In the genomic region with DNA sequence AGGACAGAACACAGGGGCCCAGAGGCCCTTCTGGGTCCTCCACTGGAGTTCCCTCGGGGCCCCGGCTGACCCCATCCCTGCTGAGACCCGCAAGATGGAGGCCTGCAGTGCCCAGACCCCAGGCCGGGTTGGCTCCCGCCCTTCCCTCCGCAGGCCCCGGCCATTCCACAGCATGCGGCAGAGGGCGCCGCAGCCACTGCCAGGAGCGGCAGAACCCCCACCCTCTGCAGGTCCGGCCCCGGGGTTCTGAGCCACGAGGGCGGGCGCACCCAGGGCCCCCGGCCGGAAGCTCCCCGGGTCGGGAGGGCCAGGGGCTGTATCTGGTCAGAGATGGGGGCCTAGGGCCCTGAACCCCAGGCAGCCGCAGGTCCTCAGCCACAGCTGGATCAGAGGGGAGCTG, we compare ENCODE assay signal across 8 cellular contexts. TPM values are rescaled to one million over a fixed set of nuclear protein-coding genes. Genes with fewer than 3 reads are reported as not detected.
DNase-seq lines count a peak whose midpoint lies in the region; ATAC-seq lines count a peak whose summit lies in the region.

No MANE protein-coding gene starts in this region.

- peak; percentile 46 for ATAC-seq in Right ventricle myocardium superior (ENCODE audit: poor library complexity)
- ATAC-seq in Right ventricle myocardium inferior: no peak
- ATAC-seq in left cardiac atrium: peak; percentile 29 to 53
- peak; percentile 67 for ATAC-seq in stimulated activated naive CD8-positive, alpha-beta T cell treated with anti-CD3 and anti-CD28 coated beads, Interleukin-15, Interleukin-2, amounts not matched to agents 100 U/mL and 50 U/mL, for 24 hours
- no peak for ATAC-seq in GM18907 (IDR thresholded peaks at IDR 0.05; ENCODE audit: unreplicated experiment)

- no peak for DNase-seq in Right ventricle myocardium superior
- no peak for DNase-seq in Right ventricle myocardium inferior (ENCODE audit: missing footprints)
- peak; percentile 81 for DNase-seq in activated CD8-positive, alpha-beta memory T cell treated with anti-CD3 and anti-CD28 coated beads for 24 hours
- no peak for DNase-seq in left cardiac atrium
- peak; percentile 75 for DNase-seq in stimulated activated naive CD8-positive, alpha-beta T cell treated with anti-CD3 and anti-CD28 coated beads, Interleukin-15, Interleukin-2, amounts not matched to agents 100 U/mL and 50 U/mL, for 24 hours
- no peak for DNase-seq in DMS153 treated with DMSO at 0.1 percent for 48 hours (lab: John Stamatoyannopoulos, UW; ENCODE audit: unreplicated experiment)
- DNase-seq in effector CD4-positive, alpha-beta T cell: no peak

- intact Hi-C loops in Right ventricle myocardium superior (cut with DNase I) (no loop called here), Right ventricle myocardium inferior (cut with DNase I) (loop anchor here (5.0 to 10.0 kb wide), 2 partner anchors 44 to 276 kb away; partner anchors contain the start of gene MAPK8IP3), left cardiac atrium (cut with DNase I) (no loop called here)

RNA-seq across cellular contexts. Expression of gene PERCC1, which starts 2.4 kb away (rescaled TPM):
- total RNA-seq in Right ventricle myocardium superior: 0.32 TPM
- total RNA-seq in Right ventricle myocardium inferior: 0.35 TPM
- not detected for total RNA-seq in left cardiac atrium

RNA-seq across cellular contexts. Expression of gene UQCC4, which starts 8.0 kb away (rescaled TPM):
- total RNA-seq in Right ventricle myocardium superior (14.7 TPM), Right ventricle myocardium inferior (11.3 TPM), left cardiac atrium (10 to 100 TPM; 10.0 to 13.0 TPM)

RNA-seq across cellular contexts. Expression of gene UNKL, which starts 14.0 kb away (rescaled TPM):
- 13.6 TPM for total RNA-seq in Right ventricle myocardium superior
- total RNA-seq in Right ventricle myocardium inferior: 11.3 TPM
- total RNA-seq in left cardiac atrium: 10 to 100 TPM in 1 of 2 donors, 1 to 10 TPM in 1; 6.4 to 13.6 TPM

RNA-seq across cellular contexts. Expression of gene CCDC154, which starts 15.8 kb away (rescaled TPM):
- total RNA-seq in Right ventricle myocardium superior: 0.81 TPM
- 1.7 TPM for total RNA-seq in Right ventricle myocardium inferior
- total RNA-seq in left cardiac atrium: 1 to 10 TPM in 1 of 2 donors, under 1 TPM in 1; 0.68 to 1.1 TPM

RNA-seq across cellular contexts. Expression of gene CLCN7, which starts 46.3 kb away (rescaled TPM):
- total RNA-seq in Right ventricle myocardium superior (45.0 TPM), Right ventricle myocardium inferior (49.5 TPM), left cardiac atrium (10 to 100 TPM; 43.0 to 49.7 TPM)

Comparison
In these comparisons a context has a peak if more than half of its experiments do, and no peak if none do; other contexts are left out.
1. ATAC-seq: peak in Right ventricle myocardium superior (single experiment), left cardiac atrium (2 of 2) and stimulated activated naive CD8-positive, alpha-beta T cell treated with anti-CD3 and anti-CD28 coated beads, Interleukin-15, Interleukin-2, amounts not matched to agents 100 U/mL and 50 U/mL, for 24 hours (single experiment); none in Right ventricle myocardium inferior (single experiment) and GM18907 (single experiment).
2. DNase-seq: peak in activated CD8-positive, alpha-beta memory T cell treated with anti-CD3 and anti-CD28 coated beads for 24 hours (single experiment) and stimulated activated naive CD8-positive, alpha-beta T cell treated with anti-CD3 and anti-CD28 coated beads, Interleukin-15, Interleukin-2, amounts not matched to agents 100 U/mL and 50 U/mL, for 24 hours (single experiment); none in Right ventricle myocardium superior (single experiment), Right ventricle myocardium inferior (single experiment), left cardiac atrium (single experiment), DMS153 treated with DMSO at 0.1 percent for 48 hours (single experiment) and effector CD4-positive, alpha-beta T cell (single experiment).